In the genomic region with DNA sequence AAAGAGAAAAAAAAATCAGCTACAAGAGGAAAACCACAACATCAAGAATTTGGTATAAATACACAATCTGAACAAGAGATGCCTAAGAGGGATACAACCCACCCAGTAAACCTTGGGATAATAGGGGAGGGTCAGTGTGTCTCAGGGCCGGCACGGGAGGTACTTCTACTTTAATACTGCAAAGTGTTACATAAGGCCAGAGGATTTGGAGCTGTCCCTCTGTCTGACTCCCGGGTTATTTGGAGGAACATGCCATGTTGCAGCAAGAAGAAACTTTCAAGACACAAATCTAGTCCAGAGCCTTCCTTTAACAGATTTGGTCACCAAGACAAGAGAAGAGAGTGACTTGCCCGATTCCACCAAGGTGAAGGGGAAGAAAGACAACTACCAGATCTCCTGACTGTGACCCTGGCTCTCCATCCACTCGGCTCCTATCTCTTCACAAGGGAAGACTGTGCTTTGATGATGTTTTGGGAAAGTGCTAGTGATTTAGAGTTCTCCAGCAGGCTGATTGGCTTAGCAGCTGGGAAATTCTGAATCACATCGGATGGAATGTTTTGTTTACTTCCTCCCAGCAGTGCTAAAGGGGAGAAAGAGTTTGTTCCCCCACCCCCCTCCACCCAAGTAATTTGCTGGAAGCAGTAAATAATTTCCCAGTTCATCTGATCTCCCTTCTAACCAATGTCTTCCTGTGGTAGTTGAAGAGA, we compare ENCODE assay signal across 1 cellular context.
A peak's percentile ranks its signal among the peaks of the same experiment; 100 is the strongest.
TF ChIP-seq lines count a peak whose summit lies in the region.

No MANE protein-coding gene starts in this region.

TF ChIP-seq in HepG2, 621 proteins besides CTCF, POLR2A, EP300 and RAD21 (continued from another document):
- TF ChIP-seq REST (IDR thresholded peaks at IDR 0.05; ENCODE audit: borderline replicate concordance in 1 of 2, low read depth in 1 of 2, low read length in 2 of 2) (0 out of 4 replicates have a peak, but pooled peaks of 1 of the 2 experiments have one; percentile 18), ARNTL (CRISPR knock-in tag; IDR thresholded peaks at IDR 0.05) (no peak), ZNF143 (CRISPR knock-in tag; IDR thresholded peaks at IDR 0.05) (no peak), PHF20 (CRISPR knock-in tag; IDR thresholded peaks at IDR 0.05) (no peak), PAWR (CRISPR knock-in tag; IDR thresholded peaks at IDR 0.05; ENCODE audit: borderline replicate concordance) (no peak), IKZF1 (IDR thresholded peaks at IDR 0.05) (no peak), BHLHE40 (IDR thresholded peaks at IDR 0.05; ENCODE audit: low read length) (no peak), JARID2 (CRISPR knock-in tag; IDR thresholded peaks at IDR 0.05; ENCODE audit: insufficient replicate concordance) (no peak), ZBTB26 (CRISPR knock-in tag; IDR thresholded peaks at IDR 0.05; ENCODE audit: borderline replicate concordance) (no peak), ZNF749 (CRISPR knock-in tag; IDR thresholded peaks at IDR 0.05; ENCODE audit: borderline replicate concordance) (no peak), ZNF451 (CRISPR knock-in tag; IDR thresholded peaks at IDR 0.05) (no peak), ZNF644 (CRISPR knock-in tag; IDR thresholded peaks at IDR 0.05; ENCODE audit: low read depth) (no peak), GABPA (IDR thresholded peaks at IDR 0.05; ENCODE audit: low read depth, low read length) (no peak), GABPA (CRISPR knock-in tag; IDR thresholded peaks at IDR 0.05; ENCODE audit: low read depth) (0 out of 2 replicates have a peak, but pooled peaks have one; percentile 15), HMG20A (CRISPR knock-in tag; IDR thresholded peaks at IDR 0.05; ENCODE audit: borderline replicate concordance) (no peak), SMARCE1 (IDR thresholded peaks at IDR 0.05; ENCODE audit: borderline replicate concordance) (no peak)
- TF ChIP-seq, protein P1, sequence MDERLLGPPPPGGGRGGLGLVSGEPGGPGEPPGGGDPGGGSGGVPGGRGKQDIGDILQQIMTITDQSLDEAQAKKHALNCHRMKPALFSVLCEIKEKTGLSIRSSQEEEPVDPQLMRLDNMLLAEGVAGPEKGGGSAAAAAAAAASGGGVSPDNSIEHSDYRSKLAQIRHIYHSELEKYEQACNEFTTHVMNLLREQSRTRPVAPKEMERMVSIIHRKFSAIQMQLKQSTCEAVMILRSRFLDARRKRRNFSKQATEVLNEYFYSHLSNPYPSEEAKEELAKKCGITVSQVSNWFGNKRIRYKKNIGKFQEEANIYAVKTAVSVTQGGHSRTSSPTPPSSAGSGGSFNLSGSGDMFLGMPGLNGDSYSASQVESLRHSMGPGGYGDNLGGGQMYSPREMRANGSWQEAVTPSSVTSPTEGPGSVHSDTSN (CRISPR knock-in tag; IDR thresholded peaks at IDR 0.05), result no peak
- TF ChIP-seq, protein P2, sequence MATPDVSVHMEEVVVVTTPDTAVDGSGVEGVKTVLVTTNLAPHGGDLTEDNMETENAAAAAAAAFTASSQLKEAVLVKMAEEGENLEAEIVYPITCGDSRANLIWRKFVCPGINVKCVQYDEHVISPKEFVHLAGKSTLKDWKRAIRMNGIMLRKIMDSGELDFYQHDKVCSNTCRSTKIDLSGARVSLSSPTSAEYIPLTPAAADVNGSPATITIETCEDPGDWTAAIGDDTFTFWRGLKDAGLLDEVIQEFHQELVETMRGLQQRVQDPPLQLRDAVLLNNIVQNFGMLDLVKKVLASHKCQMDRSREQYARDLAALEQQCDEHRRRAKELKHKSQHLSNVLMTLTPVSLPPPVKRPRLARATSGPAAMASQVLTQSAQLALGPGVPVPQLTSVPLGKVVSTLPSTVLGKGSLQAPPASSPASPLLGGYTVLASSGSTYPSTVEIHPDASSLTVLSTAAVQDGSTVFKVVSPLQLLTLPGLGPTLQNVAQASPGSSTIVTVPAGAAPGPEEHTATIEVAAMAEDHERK (CRISPR knock-in tag; IDR thresholded peaks at IDR 0.05; ENCODE audit: low read depth), result no peak
